ENCODE assay signal across 10 cellular contexts in genomic region chr2:240884745-240885144, GRCh38. TPM values are rescaled to one million over a fixed set of nuclear protein-coding genes. Genes with fewer than 3 reads are reported as not detected.
"Had no signal": no experiment of that assay in that cellular context is flagged by ENCODE, and none has a peak within 500 bp of the region (broad histone marks: within the 10 kb centered on the region; RNA-seq: fewer than 3 reads in every experiment).

No MANE protein-coding gene starts in this region.

- H3K4me2 ChIP-seq: KMS-11 had no signal

- DNase-seq: IMR-90, Karpas-422, KBM-7, KG1 had no signal

- H3K4me3 ChIP-seq: K562 had no signal

- FAIRE-seq: HTR-8/SVneo, K562 had no signal

- ATAC-seq: K562 had no signal

- H3K27ac ChIP-seq: KMS-11 had no signal

- H3K9ac ChIP-seq: KMS-11 had no signal

RNA-seq across cellular contexts. Expression of gene MAB21L4, which starts 11.2 kb away (rescaled TPM):
- total RNA-seq: HT1080, IMR-90, K562 had no signal
- polyA plus RNA-seq: IgD-negative memory B cell, IMR-90 had no signal

RNA-seq across cellular contexts. Expression of gene AGXT, which starts 16.1 kb away (rescaled TPM):
- total RNA-seq: HT1080, IMR-90 had no signal
- polyA plus RNA-seq: IgD-negative memory B cell, IMR-90, K562 had no signal

RNA-seq across cellular contexts. Expression of gene CROCC2, which starts 21.4 kb away (rescaled TPM):
- total RNA-seq: HT-29, HT1080, IMR-90, K562 had no signal
- polyA plus RNA-seq: IgD-negative memory B cell, IMR-90, K562 had no signal
